ENCODE assay signal across 8 cellular contexts in the genomic region with DNA sequence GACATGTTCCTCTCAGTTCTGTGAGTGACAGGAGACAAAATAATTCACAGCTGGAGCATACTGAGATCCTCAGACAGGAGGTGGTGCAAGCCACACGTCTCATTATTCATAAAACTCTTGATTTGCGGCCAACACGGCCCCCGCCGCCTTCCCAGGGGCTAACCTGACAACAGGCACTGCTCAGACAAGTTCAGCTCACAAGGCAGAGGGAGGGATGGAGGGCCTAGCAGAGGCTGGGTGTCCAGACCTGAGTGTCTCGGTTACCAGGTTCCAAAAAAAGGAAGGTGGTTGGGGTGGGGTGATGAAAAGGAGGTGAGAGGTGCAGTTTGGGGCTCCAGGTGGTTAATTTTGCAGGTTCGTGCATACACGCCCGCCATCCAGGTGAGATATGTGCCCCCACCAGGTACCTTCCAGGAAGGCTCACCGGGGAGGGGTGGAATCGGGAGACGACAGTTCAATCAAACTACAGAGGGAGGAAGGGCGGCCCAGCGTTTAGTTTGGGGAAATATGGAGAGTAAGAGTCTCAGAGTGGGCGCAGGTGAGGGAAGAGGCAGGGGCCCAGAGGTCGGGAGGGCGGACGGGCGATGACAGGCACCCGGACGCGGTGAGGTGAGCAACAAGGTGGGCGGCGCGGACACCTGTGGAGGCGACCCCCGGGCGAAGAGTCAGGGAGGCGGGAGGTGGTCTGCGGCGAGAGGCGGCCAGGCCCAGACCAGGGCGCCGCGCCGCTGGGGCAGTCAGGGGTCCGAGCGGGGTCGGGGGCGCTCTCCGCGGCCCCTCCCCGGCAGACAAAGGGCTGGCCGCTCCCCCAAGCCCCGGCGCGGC. TPM values are rescaled to one million over a fixed set of nuclear protein-coding genes. Genes with fewer than 3 reads are reported as not detected.
DNase-seq lines count a peak whose midpoint lies in the region; ATAC-seq and TF ChIP-seq lines count a peak whose summit lies in the region.

No MANE protein-coding gene starts in this region.

- CTCF ChIA-PET in activated CD8-positive, alpha-beta T cell treated with anti-CD3 and anti-CD28 coated beads for 36 hours (lab: Charles Lee), result no interaction called here

- peak overlapping the region; percentile 83 for H3K9ac ChIP-seq in HUES64 (ENCODE audit: low read depth, low read length)

- no peak for TF ChIP-seq CTCF in activated CD8-positive, alpha-beta T cell treated with anti-CD3 and anti-CD28 coated beads for 36 hours (IDR thresholded peaks at IDR 0.05)
- no peak for TF ChIP-seq CTCF in upper lobe of right lung (IDR thresholded peaks at IDR 0.05)

- H3K4me1 ChIP-seq in HUES64 (ENCODE audit: insufficient read depth, low read length) (peaks cover 12% of the 10 kb centered on the region; the same call in 1 of the 2 replicates), neuron (ENCODE audit: insufficient read depth, low read length) (peaks cover 16% of the 10 kb centered on the region), upper lobe of right lung (peaks cover 13% of the 10 kb centered on the region)

- H3K27me3 Mint-ChIP-seq in activated CD8-positive, alpha-beta T cell treated with anti-CD3 and anti-CD28 coated beads for 36 hours, result no peaks in the 10 kb centered on the region

- ATAC-seq in activated CD8-positive, alpha-beta T cell treated with anti-CD3 and anti-CD28 coated beads for 36 hours, result no peak
- no peak for ATAC-seq in upper lobe of right lung
- no peak for ATAC-seq in HG03139 (IDR thresholded peaks at IDR 0.05; ENCODE audit: unreplicated experiment)

- H2AFZ ChIP-seq in neuron (ENCODE audit: low read depth, low read length), result no peak overlapping the region

- H3K27me3 ChIP-seq in HUES64 (ENCODE audit: insufficient read depth, low read length) (no peaks in the 10 kb centered on the region), neuron (ENCODE audit: insufficient read depth, low read length) (no peaks in the 10 kb centered on the region), upper lobe of right lung (no peaks in the 10 kb centered on the region)

- 0 out of 2 replicates have a peak overlapping the region, but pooled peaks have one; percentile 8 for H3K27ac ChIP-seq in HUES64 (ENCODE audit: low read depth, low read length)
- H3K27ac ChIP-seq in upper lobe of right lung, result peak overlapping the region; percentile 86

- H3K36me3 Mint-ChIP-seq in activated CD8-positive, alpha-beta T cell treated with anti-CD3 and anti-CD28 coated beads for 36 hours (ENCODE audit: low read depth), result no peaks in the 10 kb centered on the region

- H3K4me3 ChIP-seq in HUES64 (ENCODE audit: low read length) (peak overlapping the region; percentile 85), neuron (ENCODE audit: low read length) (peak overlapping the region; percentile 87), upper lobe of right lung (peak overlapping the region; percentile 84)

- POLR2A ChIA-PET in activated CD8-positive, alpha-beta T cell treated with anti-CD3 and anti-CD28 coated beads for 36 hours (lab: Charles Lee), result interaction anchor here (0.8 to 1.0 kb wide), 2 partner anchors 16 to 282 kb away, joined by 3 to 4 read pairs; no protein-coding TSS in a partner anchor

- H3K9me3 ChIP-seq in HUES64 (ENCODE audit: insufficient read depth, low read depth, low read length) (no peaks in the 10 kb centered on the region), neuron (ENCODE audit: low read length) (no peaks in the 10 kb centered on the region), upper lobe of right lung (no peaks in the 10 kb centered on the region)

- intact Hi-C loops in activated CD8-positive, alpha-beta T cell treated with anti-CD3 and anti-CD28 coated beads for 36 hours (cut with micrococcal nuclease), result no loop called here
- intact Hi-C loops in upper lobe of right lung (cut with DNase I), result no loop called here

- H3K27ac Mint-ChIP-seq in activated CD8-positive, alpha-beta T cell treated with anti-CD3 and anti-CD28 coated beads for 36 hours, result peak overlapping the region; percentile 65

- H3K36me3 ChIP-seq in HUES64 (ENCODE audit: insufficient read depth, low read length) (no peaks in the 10 kb centered on the region), neuron (ENCODE audit: insufficient read depth, low read length) (no peaks in the 10 kb centered on the region), upper lobe of right lung (no peaks in the 10 kb centered on the region)

- DNase-seq in NCI-H2171 treated with DMSO at 0.1 percent for 48 hours (lab: John Stamatoyannopoulos, UW), result peak; percentile 71
- DNase-seq in NCI-H2171 (lab: John Stamatoyannopoulos, UW), result no peak
- peak; percentile 78 for DNase-seq in activated CD8-positive, alpha-beta T cell treated with anti-CD3 and anti-CD28 coated beads for 36 hours
- DNase-seq in erythroblast (lab: John Stamatoyannopoulos, UW), result peak; percentile 23 to 48
- no peak for DNase-seq in upper lobe of right lung

- no peak for TF ChIP-seq POLR2A in erythroblast (IDR thresholded peaks at IDR 0.05; ENCODE audit: low read length)

- peak overlapping the region; percentile 90 for H3K4me3 Mint-ChIP-seq in activated CD8-positive, alpha-beta T cell treated with anti-CD3 and anti-CD28 coated beads for 36 hours

- no peaks in the 10 kb centered on the region for H3K9me3 Mint-ChIP-seq in activated CD8-positive, alpha-beta T cell treated with anti-CD3 and anti-CD28 coated beads for 36 hours

- WGBS in HUES64, result 6% methylated on average over 47 of the region's 47 CpGs

- H3K4me1 Mint-ChIP-seq in activated CD8-positive, alpha-beta T cell treated with anti-CD3 and anti-CD28 coated beads for 36 hours (ENCODE audit: low read depth), result peaks cover 31% of the 10 kb centered on the region

RNA-seq across cellular contexts. Expression of gene CTNNBIP1, which starts 0.6 kb away (rescaled TPM):
- polyA plus RNA-seq in HUES64 (2013, experiment 1 of 2), result 45.4 TPM
- 57.3 TPM for polyA plus RNA-seq in HUES64 (2013, experiment 2 of 2)
- 1 to 10 TPM; 9.0 to 9.6 TPM for total RNA-seq in activated CD8-positive, alpha-beta T cell treated with anti-CD3 and anti-CD28 coated beads for 36 hours
- 47.6 TPM for total RNA-seq in upper lobe of right lung

RNA-seq across cellular contexts. Expression of gene LZIC, which starts 33.8 kb away (rescaled TPM):
- polyA plus RNA-seq in HUES64 (2013, experiment 1 of 2), result 17.3 TPM
- 22.5 TPM for polyA plus RNA-seq in HUES64 (2013, experiment 2 of 2)
- 10 to 100 TPM; 23.9 to 24.2 TPM for total RNA-seq in activated CD8-positive, alpha-beta T cell treated with anti-CD3 and anti-CD28 coated beads for 36 hours
- 29.1 TPM for total RNA-seq in upper lobe of right lung

RNA-seq across cellular contexts. Expression of gene NMNAT1, which starts 33.8 kb away (rescaled TPM):
- 4.2 TPM for polyA plus RNA-seq in HUES64 (2013, experiment 1 of 2)
- 3.9 TPM for polyA plus RNA-seq in HUES64 (2013, experiment 2 of 2)
- 1 to 10 TPM; 7.7 to 9.6 TPM for total RNA-seq in activated CD8-positive, alpha-beta T cell treated with anti-CD3 and anti-CD28 coated beads for 36 hours
- total RNA-seq in upper lobe of right lung, result 9.1 TPM

Comparison
In these comparisons a context has a peak if more than half of its experiments do, and no peak if none do; other contexts are left out.
1. DNase-seq: peak in NCI-H2171 treated with DMSO at 0.1 percent for 48 hours (single experiment), activated CD8-positive, alpha-beta T cell treated with anti-CD3 and anti-CD28 coated beads for 36 hours (single experiment) and erythroblast (2 of 2); none in NCI-H2171 (single experiment) and upper lobe of right lung (single experiment).
2. Peak in every context shown above with its lines, with median percentiles within 50 percentile points of each other: H3K4me3 ChIP-seq.